ENCODE assay signal across 11 cellular contexts in genomic region chr11:73989156-73989555, GRCh38.
A peak's percentile ranks its signal among the peaks of the same experiment; 100 is the strongest.
ATAC-seq and TF ChIP-seq lines count a peak whose summit lies in the region.
"Had no signal": no experiment of that assay in that cellular context is flagged by ENCODE, and none has a peak within 500 bp of the region (broad histone marks: within the 10 kb centered on the region; RNA-seq: fewer than 3 reads in every experiment).

No MANE protein-coding gene starts in this region.

- no peaks in the 10 kb centered on the region for H3K9me3 ChIP-seq in DOHH2 (ENCODE audit: control insufficient read depth, insufficient read depth, low read length)
- H3K9me3 ChIP-seq: Peyer's patch, thoracic aorta had no signal

- H3K36me3 ChIP-seq in DOHH2 (ENCODE audit: control insufficient read depth, low read length) = no peaks in the 10 kb centered on the region
- H3K36me3 ChIP-seq: Peyer's patch, thoracic aorta had no signal

- TF ChIP-seq CTCF in 22Rv1 (IDR thresholded peaks at IDR 0.05) (0 out of 2 replicates have a peak, but pooled peaks have one; percentile 10), DOHH2 (IDR thresholded peaks at IDR 0.05; ENCODE audit: low read depth, low read length, poor library complexity, severe bottlenecking) (peak; percentile 29), VCaP (conservative IDR thresholded peaks at IDR 0.05) (peak; percentile 51)

- no peaks in the 10 kb centered on the region for H4K20me1 ChIP-seq in DOHH2 (ENCODE audit: control insufficient read depth, insufficient read depth, low read depth, low read length)

- H3K79me2 ChIP-seq in DOHH2 (ENCODE audit: control insufficient read depth, low read length) = peaks cover 2% of the 10 kb centered on the region

- H3K4me1 ChIP-seq in DOHH2 (ENCODE audit: control insufficient read depth, low read length) = peaks cover 92% of the 10 kb centered on the region

- TF ChIP-seq RAD21 in Ishikawa (IDR thresholded peaks at IDR 0.05; ENCODE audit: low read depth) = peak; percentile 24; the same call in 1 of the 2 replicates

- no peak overlapping the region for H3K27ac ChIP-seq in 22Rv1
- H3K27ac ChIP-seq in DOHH2 (ENCODE audit: low read depth, low read length) = 0 out of 2 replicates have a peak overlapping the region, but pooled peaks have one; percentile 20
- no peak overlapping the region for H3K27ac ChIP-seq in VCaP
- H3K27ac ChIP-seq: Peyer's patch, thoracic aorta had no signal

- no peak overlapping the region for H3K4me2 ChIP-seq in DOHH2 (ENCODE audit: low read length)
- H3K4me2 ChIP-seq: smooth muscle cell had no signal

- H3K27me3 ChIP-seq in DOHH2 (ENCODE audit: control insufficient read depth, low read length) = no peaks in the 10 kb centered on the region
- H3K27me3 ChIP-seq: Peyer's patch had no signal

- no peaks in the 10 kb centered on the region for H3K9me2 ChIP-seq in DOHH2 (replicated peaks; ENCODE audit: control insufficient read depth, low read length)

- TF ChIP-seq EP300 in Ishikawa (IDR thresholded peaks at IDR 0.05; ENCODE audit: borderline replicate concordance) = no peak

- peaks cover 57% of the 10 kb centered on the region for H3F3A ChIP-seq in DOHH2 (ENCODE audit: control insufficient read depth, insufficient read depth)

- no peak overlapping the region for H3K4me3 ChIP-seq in DOHH2 (ENCODE audit: low read length)
- H3K4me3 ChIP-seq: Peyer's patch, smooth muscle cell, thoracic aorta had no signal

- no peak for ATAC-seq in GM18907 (IDR thresholded peaks at IDR 0.05; ENCODE audit: unreplicated experiment)
- no peak for ATAC-seq in HG03460 (IDR thresholded peaks at IDR 0.05; ENCODE audit: unreplicated experiment)
- no peak for ATAC-seq in HG03135 (IDR thresholded peaks at IDR 0.05; ENCODE audit: unreplicated experiment)
- no peak for ATAC-seq in GM19463 (IDR thresholded peaks at IDR 0.05; ENCODE audit: unreplicated experiment)

TF ChIP-seq in Ishikawa, 13 proteins besides CTCF, POLR2A, EP300 and RAD21:
- no peak for TF ChIP-seq FOXM1 (IDR thresholded peaks at IDR 0.05; ENCODE audit: borderline replicate concordance, low read depth)
- no peak for TF ChIP-seq CEBPB (IDR thresholded peaks at IDR 0.05)
- TF ChIP-seq, protein P1, sequence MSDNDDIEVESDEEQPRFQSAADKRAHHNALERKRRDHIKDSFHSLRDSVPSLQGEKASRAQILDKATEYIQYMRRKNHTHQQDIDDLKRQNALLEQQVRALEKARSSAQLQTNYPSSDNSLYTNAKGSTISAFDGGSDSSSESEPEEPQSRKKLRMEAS (IDR thresholded peaks at IDR 0.05) = no peak
- no peak for TF ChIP-seq EGR1 (IDR thresholded peaks at IDR 0.05)
- no peak for TF ChIP-seq USF1 (IDR thresholded peaks at IDR 0.05)
- TF ChIP-seq REST (IDR thresholded peaks at IDR 0.05; ENCODE audit: low read depth) = no peak
- no peak for TF ChIP-seq NFIC (IDR thresholded peaks at IDR 0.05)
- TF ChIP-seq TEAD4 (IDR thresholded peaks at IDR 0.05) = no peak
- TF ChIP-seq CREB1 (IDR thresholded peaks at IDR 0.05; ENCODE audit: low read depth) = no peak
- TF ChIP-seq YY1 (IDR thresholded peaks at IDR 0.05; ENCODE audit: low read depth) = no peak
- no peak for TF ChIP-seq ZBTB7A (IDR thresholded peaks at IDR 0.05; ENCODE audit: low read depth)
- TF ChIP-seq TCF12 (IDR thresholded peaks at IDR 0.05; ENCODE audit: low read depth) = no peak
- no peak for TF ChIP-seq TAF1 (IDR thresholded peaks at IDR 0.05; ENCODE audit: low read depth)
